In the genomic region with DNA sequence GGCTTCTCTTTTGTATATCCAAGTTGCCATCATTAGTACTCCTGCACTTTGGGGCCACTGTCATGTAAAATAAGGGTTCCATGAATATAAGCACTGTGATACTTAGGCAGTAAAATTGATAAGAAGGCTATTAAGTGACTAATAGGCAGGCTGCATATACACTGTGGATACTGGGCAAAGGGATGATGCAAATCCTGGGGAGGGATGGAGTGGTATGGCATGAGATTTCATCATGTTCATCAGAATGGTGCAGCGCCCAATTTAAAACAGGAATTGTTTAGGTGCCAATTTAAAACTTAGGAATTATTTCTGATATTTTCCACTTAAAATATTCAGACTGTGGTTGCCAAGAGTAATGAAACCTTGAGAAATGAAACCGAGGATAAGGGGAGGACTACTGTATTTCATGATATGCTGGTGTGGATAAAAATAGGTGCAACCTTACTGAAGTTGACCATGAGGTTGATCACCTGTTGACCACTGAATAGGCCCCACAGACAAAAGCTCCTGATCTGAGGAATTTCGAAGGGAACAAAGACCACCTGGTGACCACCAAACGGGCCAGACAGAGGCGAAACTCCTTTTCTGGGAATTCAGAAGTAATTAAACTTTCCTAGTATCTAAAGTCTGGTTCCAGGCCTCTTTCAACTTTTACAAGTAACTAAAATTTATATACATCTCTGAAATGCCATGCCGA, we compare ENCODE assay signal across 1 cellular context.
TF ChIP-seq lines count a peak whose summit lies in the region.

No MANE protein-coding gene starts in this region.

TF ChIP-seq in HepG2, 621 proteins besides CTCF, POLR2A, EP300 and RAD21:
- no peak for TF ChIP-seq RAD51 (IDR thresholded peaks at IDR 0.05; ENCODE audit: borderline replicate concordance)
- no peak for TF ChIP-seq RERE (CRISPR knock-in tag; IDR thresholded peaks at IDR 0.05; ENCODE audit: low read depth)
- 0 out of 4 replicates have a peak, but pooled peaks of 1 of the 2 experiments have one; percentile 28 for TF ChIP-seq ATF4 (CRISPR knock-in tag; IDR thresholded peaks at IDR 0.05)
- peak; percentile 39; the same call in 1 of the 2 replicates for TF ChIP-seq CEBPB (IDR thresholded peaks at IDR 0.05; ENCODE audit: borderline replicate concordance, low read depth, low read length)
